In the genomic region with DNA sequence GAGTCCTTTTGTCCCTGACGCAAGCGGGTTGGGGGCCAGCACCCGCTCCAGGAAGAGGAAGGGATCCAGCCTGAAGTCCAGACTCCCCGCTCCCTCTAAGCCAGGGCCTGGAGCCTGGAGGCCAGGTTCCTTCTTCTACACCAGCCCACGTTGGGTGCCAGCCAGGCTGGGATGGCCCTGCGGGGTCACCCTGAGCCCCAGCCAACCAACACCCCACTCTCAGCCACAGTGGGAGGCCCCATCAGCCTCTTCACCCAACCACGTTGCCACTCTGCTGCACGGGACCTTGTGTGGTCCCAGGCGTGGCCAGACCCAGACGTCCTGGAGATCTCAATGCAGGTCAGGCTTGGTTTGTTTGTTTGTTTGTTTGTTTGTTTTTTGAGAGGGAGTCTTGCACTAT, we compare ENCODE assay signal across 15 cellular contexts. TPM values are rescaled to one million over a fixed set of nuclear protein-coding genes. Genes with fewer than 3 reads are reported as not detected.
DNase-seq lines count a peak whose midpoint lies in the region; ATAC-seq and TF ChIP-seq lines count a peak whose summit lies in the region.
"Had no signal": no experiment of that assay in that cellular context is flagged by ENCODE, and none has a peak within 500 bp of the region (broad histone marks: within the 10 kb centered on the region; RNA-seq: fewer than 3 reads in every experiment).

No MANE protein-coding gene starts in this region.

- peaks cover 2% of the 10 kb centered on the region for H3K9me3 Mint-ChIP-seq in glutamatergic neuron (ENCODE audit: unreplicated experiment)
- H3K9me3 Mint-ChIP-seq: nephron progenitor cell had no signal

- peak; percentile 33 for ATAC-seq in sciatic nerve
- no peak for ATAC-seq in GM18858 (IDR thresholded peaks at IDR 0.05; ENCODE audit: unreplicated experiment)
- no peak for ATAC-seq in GM21825 (IDR thresholded peaks at IDR 0.05; ENCODE audit: unreplicated experiment)
- ATAC-seq: K562 had no signal

- intact Hi-C loops in sciatic nerve (cut with DNase I), result loop anchor here (5.0 kb wide), 1 partner anchor 236 kb away; the partner anchor contains the start of gene CCDC183

- no peak overlapping the region for H3K27ac Mint-ChIP-seq in glutamatergic neuron (ENCODE audit: unreplicated experiment)
- H3K27ac Mint-ChIP-seq: nephron progenitor cell had no signal

- H3K36me3 Mint-ChIP-seq in glutamatergic neuron (ENCODE audit: unreplicated experiment), result no peaks in the 10 kb centered on the region

- TF ChIP-seq CTCF in glutamatergic neuron (IDR thresholded peaks at IDR 0.05; ENCODE audit: partially characterized antibody, unreplicated experiment), result no peak

- peaks cover 10% of the 10 kb centered on the region for H3K27me3 Mint-ChIP-seq in glutamatergic neuron (ENCODE audit: unreplicated experiment)

- peak overlapping the region; percentile 9 for H3K4me3 Mint-ChIP-seq in glutamatergic neuron (ENCODE audit: unreplicated experiment)
- H3K4me3 Mint-ChIP-seq: nephron progenitor cell had no signal

- DNase-seq in GF-D8 (lab: John Stamatoyannopoulos, UW) (peak; percentile 86), NOMO-1 treated with dmso at 0.1 percent for 144 hours (lab: John Stamatoyannopoulos, UW; ENCODE audit: unreplicated experiment) (peak; percentile 65), glutamatergic neuron (no peak), sciatic nerve (ENCODE audit: low spot score) (no peak), pons (ENCODE audit: low spot score) (no peak), NCI-H2107 (lab: John Stamatoyannopoulos, UW) (no peak)
- DNase-seq: DMS79 treated with DMSO at 0.1 percent for 48 hours, GM23248, NCI-H345, nephron progenitor cell, SHP77 treated with DMSO at 0.1 percent for 48 hours had no signal

- peaks cover 2% of the 10 kb centered on the region for H3K4me1 Mint-ChIP-seq in glutamatergic neuron (ENCODE audit: low read depth, unreplicated experiment)
- H3K4me1 Mint-ChIP-seq: nephron progenitor cell had no signal

RNA-seq across cellular contexts. Expression of gene FUT7, which starts 1.0 kb away (rescaled TPM):
- total RNA-seq in glutamatergic neuron (ENCODE audit: unreplicated experiment) (0.20 TPM), sciatic nerve (0.18 TPM)
- total RNA-seq: GM23248, K562 had no signal

RNA-seq across cellular contexts. Expression of gene ABCA2, which starts 4.9 kb away (rescaled TPM):
- total RNA-seq in glutamatergic neuron (ENCODE audit: unreplicated experiment) (70.7 TPM), sciatic nerve (298 TPM)

RNA-seq across cellular contexts. Expression of gene NPDC1, which starts 13.1 kb away (rescaled TPM):
- total RNA-seq in glutamatergic neuron (ENCODE audit: unreplicated experiment), result 260 TPM
- 157 TPM for total RNA-seq in sciatic nerve

RNA-seq across cellular contexts. Expression of gene ENTPD2, which starts 21.0 kb away (rescaled TPM):
- total RNA-seq in glutamatergic neuron (ENCODE audit: unreplicated experiment) (0.69 TPM), sciatic nerve (24.3 TPM)
- total RNA-seq: GM23248, subcutaneous adipose tissue had no signal

RNA-seq across cellular contexts. Expression of gene CLIC3, which starts 36.5 kb away (rescaled TPM):
- not detected for total RNA-seq in glutamatergic neuron (ENCODE audit: unreplicated experiment)
- 11.3 TPM for total RNA-seq in sciatic nerve

Comparison
In these comparisons a context has a peak if more than half of its experiments do, and no peak if none do; other contexts are left out.
1. DNase-seq: peak in GF-D8 (single experiment) and NOMO-1 treated with dmso at 0.1 percent for 144 hours (single experiment); none in glutamatergic neuron (single experiment), sciatic nerve (single experiment), pons (single experiment) and NCI-H2107 (single experiment).